8 cellular contexts compared by ENCODE assay signal in genomic region chr12:92035477-92035876, GRCh38.
A peak's percentile ranks its signal among the peaks of the same experiment; 100 is the strongest.
DNase-seq lines count a peak whose midpoint lies in the region; ATAC-seq and TF ChIP-seq lines count a peak whose summit lies in the region.

No MANE protein-coding gene starts in this region.

- no peaks in the 10 kb centered on the region for H3K27me3 ChIP-seq in GM06990 (replicated peaks; ENCODE audit: control insufficient read depth, insufficient read depth, low read length)
- no peaks in the 10 kb centered on the region for H3K27me3 ChIP-seq in Loucy (ENCODE audit: insufficient read depth, low read length, poor library complexity, severe bottlenecking)
- H3K27me3 ChIP-seq in sigmoid colon, result no peaks in the 10 kb centered on the region

- H3K4me3 ChIP-seq in GM06990 (replicated peaks; ENCODE audit: low read depth, low read length), result peak overlapping the region; percentile 3; the same call in 1 of the 2 replicates
- peak overlapping the region; percentile 62 for H3K4me3 ChIP-seq in Loucy (ENCODE audit: low read length, poor library complexity, severe bottlenecking)
- peak overlapping the region in 2 of 4 donors; percentile 5 to 41 for H3K4me3 ChIP-seq in sigmoid colon

- no peak for DNase-seq in GM06990 (ENCODE audit: extremely low read depth, insufficient read length)
- DNase-seq in sigmoid colon, result no peak
- no peak for DNase-seq in stimulated activated naive CD4-positive, alpha-beta T cell treated with Interleukin-2 at 50 U/mL for 16 hours (lab: John Stamatoyannopoulos, UW)
- no peak for DNase-seq in ureter (ENCODE audit: low spot score)
- DNase-seq in NCI-H2107 treated with DMSO at 0.1 percent for 48 hours (lab: John Stamatoyannopoulos, UW; ENCODE audit: unreplicated experiment), result no peak

- no peaks in the 10 kb centered on the region for H3K36me3 Mint-ChIP-seq in dendritic cell treated with granulocyte-macrophage colony-stimulating factor and Interleukin-4, amounts not matched to agents 40 ng/mL and 50 ng/mL, for 4 days (ENCODE audit: low read depth)

- intact Hi-C loops in dendritic cell treated with granulocyte-macrophage colony-stimulating factor and Interleukin-4, amounts not matched to agents 40 ng/mL and 50 ng/mL, for 4 days (cut with micrococcal nuclease), result no loop called here
- intact Hi-C loops in sigmoid colon (cut with DNase I), result loop anchor here (10.0 kb wide), 1 partner anchor 529 kb away; no protein-coding TSS in a partner anchor

- TF ChIP-seq EP300 in sigmoid colon (IDR thresholded peaks at IDR 0.05), result no peak

- H3K9me3 Mint-ChIP-seq in dendritic cell treated with granulocyte-macrophage colony-stimulating factor and Interleukin-4, amounts not matched to agents 40 ng/mL and 50 ng/mL, for 4 days, result no peaks in the 10 kb centered on the region

- WGBS in sigmoid colon, 2 donors, result 59 to 65% methylated on average over 1 of the region's 1 CpG

- no peak for ATAC-seq in GM18861 (IDR thresholded peaks at IDR 0.05; ENCODE audit: unreplicated experiment)

- H3K27me3 Mint-ChIP-seq in dendritic cell treated with granulocyte-macrophage colony-stimulating factor and Interleukin-4, amounts not matched to agents 40 ng/mL and 50 ng/mL, for 4 days, result no peaks in the 10 kb centered on the region

- TF ChIP-seq CTCF in GM06990 (IDR thresholded peaks at IDR 0.05; ENCODE audit: insufficient read depth, low read length, poor library complexity, severe bottlenecking), result no peak
- TF ChIP-seq CTCF in Loucy (conservative IDR thresholded peaks at IDR 0.05; ENCODE audit: low read length), result no peak
- TF ChIP-seq CTCF in sigmoid colon (IDR thresholded peaks at IDR 0.05), result no peak

- no peaks in the 10 kb centered on the region for H3K9me3 ChIP-seq in Loucy (ENCODE audit: insufficient read depth, low read depth, low read length)
- no peaks in the 10 kb centered on the region for H3K9me3 ChIP-seq in sigmoid colon

- TF ChIP-seq POLR2A in sigmoid colon (IDR thresholded peaks at IDR 0.05), result no peak

- H3K9me2 ChIP-seq in Loucy (replicated peaks; ENCODE audit: low read depth, low read length), result no peaks in the 10 kb centered on the region

- H3K27ac ChIP-seq in sigmoid colon, result peak overlapping the region; percentile 54 to 82 (median 80)

- H3K27ac Mint-ChIP-seq in dendritic cell treated with granulocyte-macrophage colony-stimulating factor and Interleukin-4, amounts not matched to agents 40 ng/mL and 50 ng/mL, for 4 days, result peak overlapping the region; percentile 79

- H3K4me1 ChIP-seq in Loucy (ENCODE audit: insufficient read depth, low read length, poor library complexity, severe bottlenecking) (peaks cover 50% of the 10 kb centered on the region), sigmoid colon (peaks cover 0 to 59% (median 36%) of the 10 kb centered on the region in 4 donors)

- H3K36me3 ChIP-seq in GM06990 (ENCODE audit: control insufficient read depth, insufficient read depth, low read length), result no peaks in the 10 kb centered on the region
- H3K36me3 ChIP-seq in Loucy (ENCODE audit: insufficient read depth, low read length), result no peaks in the 10 kb centered on the region
- H3K36me3 ChIP-seq in sigmoid colon, result no peaks in the 10 kb centered on the region

- peak overlapping the region; percentile 86; the same call in 1 of the 2 replicates for H2AFZ ChIP-seq in Loucy (ENCODE audit: low read length)

- no peaks in the 10 kb centered on the region for H4K20me1 ChIP-seq in Loucy (ENCODE audit: insufficient read depth, low read length, poor library complexity, severe bottlenecking)

- H3K4me2 ChIP-seq in Loucy (ENCODE audit: low read depth, low read length, poor library complexity, severe bottlenecking), result peak overlapping the region; percentile 69

- H3F3A ChIP-seq in Loucy (ENCODE audit: low read depth), result no peaks in the 10 kb centered on the region

- peaks cover 29% of the 10 kb centered on the region for H3K4me1 Mint-ChIP-seq in dendritic cell treated with granulocyte-macrophage colony-stimulating factor and Interleukin-4, amounts not matched to agents 40 ng/mL and 50 ng/mL, for 4 days (ENCODE audit: low read depth)

- H3K79me2 ChIP-seq in Loucy (ENCODE audit: insufficient read depth, low read length), result no peaks in the 10 kb centered on the region

- H3K9ac ChIP-seq in Loucy (ENCODE audit: low read depth, low read length, poor library complexity, severe bottlenecking), result peak overlapping the region; percentile 71

- H3K4me3 Mint-ChIP-seq in dendritic cell treated with granulocyte-macrophage colony-stimulating factor and Interleukin-4, amounts not matched to agents 40 ng/mL and 50 ng/mL, for 4 days, result no peak overlapping the region
